Comparison of ENCODE assay signal across 21 cellular contexts in genomic region chr1:147619741-147620140, GRCh38.
"Had no signal": no experiment of that assay in that cellular context is flagged by ENCODE, and none has a peak within 500 bp of the region (broad histone marks: within the 10 kb centered on the region; RNA-seq: fewer than 3 reads in every experiment).

No MANE protein-coding gene starts in this region.

- H3K4me3 ChIP-seq: MG63 had no signal

- H3K9me3 ChIP-seq: MG63, SK-N-SH had no signal

- H3K27ac ChIP-seq: RWPE1 had no signal

- H3K27me3 ChIP-seq: MG63 had no signal

- H3K4me2 ChIP-seq: SK-N-SH had no signal

- DNase-seq: Karpas-422, KBM-7, MG63, NCI-H1092 treated with DMSO at 0.1 percent for 48 hours, NCI-H1436, NCI-H187, NCI-H2029, NCI-H2081 treated with DMSO at 0.1 percent for 48 hours, NCI-H2171, NCI-H226, NCI-H446, NCI-H510A, NCI-H524 treated with DMSO at 0.1 percent for 48 hours, NCI-H69, NCI-H774, PC-3, SHP77, SK-N-SH, SW 1271 had no signal

- ATAC-seq: Panc1, PC-3 had no signal

- H3K9ac ChIP-seq: SK-N-SH had no signal
